Comparison of ENCODE assay signal across 8 cellular contexts in the genomic region with DNA sequence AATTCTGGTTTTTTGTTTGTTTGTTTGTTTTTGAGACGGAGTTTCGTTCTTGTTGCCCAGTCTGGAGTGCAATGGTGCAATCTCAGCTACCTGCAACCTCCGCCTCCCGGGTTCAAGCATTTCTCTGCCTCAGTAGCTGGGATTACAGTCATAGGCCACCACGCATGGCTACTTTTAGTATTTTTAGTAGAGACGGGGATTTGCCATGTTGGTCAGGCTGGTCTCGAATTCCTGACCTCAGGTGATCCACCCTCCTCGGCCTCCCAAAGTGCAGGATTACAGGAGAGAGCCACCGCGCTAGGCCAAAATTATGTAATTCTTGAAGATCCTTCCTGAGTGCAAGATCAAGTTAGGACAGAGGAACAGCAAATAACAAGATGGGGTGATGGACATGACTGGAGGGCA. TPM values are rescaled to one million over a fixed set of nuclear protein-coding genes. Genes with fewer than 3 reads are reported as not detected.
A peak's percentile ranks its signal among the peaks of the same experiment; 100 is the strongest.
DNase-seq lines count a peak whose midpoint lies in the region; ATAC-seq and TF ChIP-seq lines count a peak whose summit lies in the region.

No MANE protein-coding gene starts in this region.

- H3K36me3 Mint-ChIP-seq in activated CD4-positive, alpha-beta T cell treated with anti-CD3 and anti-CD28 coated beads for 36 hours (ENCODE audit: low read depth): peaks cover 25% of the 10 kb centered on the region
- peaks cover 12% of the 10 kb centered on the region for H3K36me3 Mint-ChIP-seq in activated naive CD8-positive, alpha-beta T cell

- H3K4me1 Mint-ChIP-seq in activated CD4-positive, alpha-beta T cell treated with anti-CD3 and anti-CD28 coated beads for 36 hours: peaks cover 27% of the 10 kb centered on the region
- peaks cover 40% of the 10 kb centered on the region for H3K4me1 Mint-ChIP-seq in activated naive CD8-positive, alpha-beta T cell (ENCODE audit: low read depth)

- CTCF ChIA-PET in activated CD4-positive, alpha-beta T cell treated with anti-CD3 and anti-CD28 coated beads for 36 hours (lab: Charles Lee): no interaction called here

- peak overlapping the region; percentile 71 for H3K27ac ChIP-seq in temporal lobe (ENCODE audit: low read depth, low read length)

- DNase-seq in activated CD4-positive, alpha-beta T cell treated with anti-CD3 and anti-CD28 coated beads for 36 hours: peak; percentile 37
- no peak for DNase-seq in activated CD4-positive, alpha-beta T cell treated with anti-CD3 and anti-CD28 coated beads, Interleukin-2, amount 50 U/mL, for 4 hours
- DNase-seq in kidney epithelial cell (ENCODE audit: low read depth) (no peak), 8988T (no peak)
- DNase-seq in effector CD4-positive, alpha-beta T cell: no peak

- no peak for ATAC-seq in activated CD4-positive, alpha-beta T cell treated with anti-CD3 and anti-CD28 coated beads for 36 hours
- no peak for ATAC-seq in HG03439 (IDR thresholded peaks at IDR 0.05; ENCODE audit: unreplicated experiment)

- intact Hi-C loops in activated CD4-positive, alpha-beta T cell treated with anti-CD3 and anti-CD28 coated beads for 36 hours (cut with DNase I, micrococcal nuclease): loop anchor here (1.0 to 10.0 kb wide), 10 partner anchors 85 to 935 kb away; a partner anchor contains a TSS

- H3K27me3 ChIP-seq in kidney epithelial cell (ENCODE audit: control insufficient read depth, insufficient read depth, low read length): no peaks in the 10 kb centered on the region

- peak overlapping the region; percentile 97 for H3K27ac Mint-ChIP-seq in activated CD4-positive, alpha-beta T cell treated with anti-CD3 and anti-CD28 coated beads for 36 hours
- peak overlapping the region; percentile 97 for H3K27ac Mint-ChIP-seq in activated naive CD8-positive, alpha-beta T cell

- H3K36me3 ChIP-seq in kidney epithelial cell (ENCODE audit: control insufficient read depth, insufficient read depth, low read length): no peaks in the 10 kb centered on the region

- peak overlapping the region; percentile 88 for H3K4me3 Mint-ChIP-seq in activated CD4-positive, alpha-beta T cell treated with anti-CD3 and anti-CD28 coated beads for 36 hours
- H3K4me3 Mint-ChIP-seq in activated naive CD8-positive, alpha-beta T cell: peak overlapping the region; percentile 96

- no peaks in the 10 kb centered on the region for H3K27me3 Mint-ChIP-seq in activated CD4-positive, alpha-beta T cell treated with anti-CD3 and anti-CD28 coated beads for 36 hours
- no peaks in the 10 kb centered on the region for H3K27me3 Mint-ChIP-seq in activated naive CD8-positive, alpha-beta T cell

- no peak for TF ChIP-seq CTCF in kidney epithelial cell (IDR thresholded peaks at IDR 0.05; ENCODE audit: insufficient read depth, low read length, poor library complexity, severe bottlenecking)

- H3K4me3 ChIP-seq in kidney epithelial cell (ENCODE audit: low read depth, low read length): peak overlapping the region; percentile 64

- no peaks in the 10 kb centered on the region for H3K9me3 Mint-ChIP-seq in activated CD4-positive, alpha-beta T cell treated with anti-CD3 and anti-CD28 coated beads for 36 hours (ENCODE audit: low read depth)
- H3K9me3 Mint-ChIP-seq in activated naive CD8-positive, alpha-beta T cell (ENCODE audit: low read depth): no peaks in the 10 kb centered on the region

- POLR2A ChIA-PET in activated CD4-positive, alpha-beta T cell treated with anti-CD3 and anti-CD28 coated beads for 36 hours (lab: Charles Lee): no interaction called here

RNA-seq across cellular contexts. Expression of a gene that starts 0.7 kb away (rescaled TPM):
- 10 to 100 TPM in 1 of 2 experiments, 1 to 10 TPM in 1; 7.4 to 10.5 TPM for total RNA-seq in activated CD4-positive, alpha-beta T cell treated with anti-CD3 and anti-CD28 coated beads for 36 hours
- total RNA-seq in kidney epithelial cell (20.4 and 25.8 TPM in 2 replicates), temporal lobe (33.4 TPM)
